32 cellular contexts compared by ENCODE assay signal in genomic region chrX:150017868-150018267, GRCh38.
"Had no signal": no experiment of that assay in that cellular context is flagged by ENCODE, and none has a peak within 500 bp of the region (broad histone marks: within the 10 kb centered on the region; RNA-seq: fewer than 3 reads in every experiment).

No MANE protein-coding gene starts in this region.

- H3K4me1 Mint-ChIP-seq: activated B cell treated with CpG ODN at 0.5 μM for 24 hours; activated CD4-positive, alpha-beta memory T cell treated with anti-CD3 and anti-CD28 coated beads, Interleukin-2, amount 10 ng/mL, durations not matched to agents 7 days and 5 days; activated CD4-positive, alpha-beta T cell treated with anti-CD3 and anti-CD28 coated beads, Interleukin-2, amount 10 ng/mL, durations not matched to agents 24 days and 14 days; central memory CD8-positive, alpha-beta T cell; T-helper 17 cell had no signal

- H3K4me3 Mint-ChIP-seq: activated B cell treated with CpG ODN at 0.5 μM for 24 hours; activated CD4-positive, alpha-beta memory T cell treated with anti-CD3 and anti-CD28 coated beads, Interleukin-2, amount 10 ng/mL, durations not matched to agents 7 days and 5 days; activated CD4-positive, alpha-beta T cell treated with anti-CD3 and anti-CD28 coated beads, Interleukin-2, amount 10 ng/mL, durations not matched to agents 24 days and 14 days; activated naive CD4-positive, alpha-beta T cell treated with anti-CD3 and anti-CD28 coated beads for 36 hours; activated naive CD8-positive, alpha-beta T cell; activated T-cell treated with anti-CD3 and anti-CD28 coated beads, Interleukin-2, amount 50 U/mL, for 24 hours; activated T-helper 1 cell treated with anti-CD3 and anti-CD28 coated beads, Interleukin-12 subunit alpha, Interleukin-12 subunit beta, Interleukin-2, Interleukin-4 antibody, amounts not matched to agents 30 ng/mL and 10 ng/mL and 1 ng/mL, durations not matched to agents 14 hours and 24 hours and 36 hours; central memory CD8-positive, alpha-beta T cell; dendritic cell treated with granulocyte-macrophage colony-stimulating factor and Interleukin-4, amounts not matched to agents 40 ng/mL and 50 ng/mL, for 4 days; endodermal cell; T-helper 17 cell; T-helper 2 cell treated with Interferon-gamma antibody and Interleukin-4, amounts not matched to agents 5 μg/mL and 100 μg/mL, for 36 hours had no signal

- FAIRE-seq: bronchial epithelial cell had no signal

- H3K27ac Mint-ChIP-seq: activated B cell treated with CpG ODN at 0.5 μM for 24 hours; activated CD4-positive, alpha-beta memory T cell treated with anti-CD3 and anti-CD28 coated beads, Interleukin-2, amount 10 ng/mL, durations not matched to agents 7 days and 5 days; activated CD4-positive, alpha-beta T cell treated with anti-CD3 and anti-CD28 coated beads, Interleukin-2, amount 10 ng/mL, durations not matched to agents 24 days and 14 days; activated naive CD4-positive, alpha-beta T cell treated with anti-CD3 and anti-CD28 coated beads for 36 hours; activated naive CD8-positive, alpha-beta T cell; activated T-cell treated with anti-CD3 and anti-CD28 coated beads, Interleukin-2, amount 50 U/mL, for 24 hours; activated T-helper 1 cell treated with anti-CD3 and anti-CD28 coated beads, Interleukin-12 subunit alpha, Interleukin-12 subunit beta, Interleukin-2, Interleukin-4 antibody, amounts not matched to agents 30 ng/mL and 10 ng/mL and 1 ng/mL, durations not matched to agents 14 hours and 24 hours and 36 hours; activated T-helper 2 cell treated with anti-CD3 and anti-CD28 coated beads, Interferon-gamma antibody, Interleukin-2, Interleukin-4, amounts not matched to agents 10 μg/mL and 5 μg/mL and 100 μg/mL, durations not matched to agents 14 hours and 24 hours and 36 hours; dendritic cell treated with granulocyte-macrophage colony-stimulating factor and Interleukin-4, amounts not matched to agents 40 ng/mL and 50 ng/mL, for 4 days; endodermal cell; T-helper 17 cell; T-helper 2 cell treated with Interferon-gamma antibody and Interleukin-4, amounts not matched to agents 5 μg/mL and 100 μg/mL, for 36 hours had no signal

- H3K27me3 Mint-ChIP-seq: activated B cell treated with CpG ODN at 0.5 μM for 24 hours; activated CD4-positive, alpha-beta memory T cell treated with anti-CD3 and anti-CD28 coated beads, Interleukin-2, amount 10 ng/mL, durations not matched to agents 7 days and 5 days; activated CD4-positive, alpha-beta T cell treated with anti-CD3 and anti-CD28 coated beads, Interleukin-2, amount 10 ng/mL, durations not matched to agents 24 days and 14 days; activated naive CD8-positive, alpha-beta T cell; central memory CD8-positive, alpha-beta T cell; dendritic cell treated with granulocyte-macrophage colony-stimulating factor and Interleukin-4, amounts not matched to agents 40 ng/mL and 50 ng/mL, for 4 days; T-helper 17 cell had no signal

- H3K4me1 ChIP-seq: ascending aorta, gastrocnemius medialis had no signal

- H3K27ac ChIP-seq: ascending aorta, brain microvascular endothelial cell, coronary artery, dorsolateral prefrontal cortex, gastrocnemius medialis, heart left ventricle, WERI-Rb-1 had no signal

- ATAC-seq: activated CD4-positive, CD25-positive, alpha-beta regulatory T cell treated with anti-CD3 and anti-CD28 coated beads, Interleukin-2, amount 50 U/mL, for 24 hours; esophagus mucosa; gastrocnemius medialis; heart left ventricle; T-helper 17 cell had no signal

- H3K36me3 ChIP-seq: ascending aorta, brain microvascular endothelial cell, gastrocnemius medialis, heart left ventricle, WERI-Rb-1 had no signal

- H3K4me3 ChIP-seq: ascending aorta, coronary artery, dorsolateral prefrontal cortex, gastrocnemius medialis, heart left ventricle had no signal

- DNase-seq: activated B cell treated with CpG ODN at 0.5 μM for 24 hours; activated CD4-positive, alpha-beta memory T cell treated with anti-CD3 and anti-CD28 coated beads, Interleukin-2, amount 10 ng/mL, durations not matched to agents 7 days and 5 days; activated CD4-positive, alpha-beta T cell treated with anti-CD3 and anti-CD28 coated beads, Interleukin-2, amount 10 ng/mL, durations not matched to agents 24 days and 14 days; activated CD4-positive, alpha-beta T cell treated with anti-CD3 and anti-CD28 coated beads, Interleukin-2, amount 50 U/mL, for 4 hours; activated CD8-positive, alpha-beta memory T cell treated with anti-CD3 and anti-CD28 coated beads, Interleukin-2, amount 50 U/mL, for 48 hours; activated effector memory CD4-positive, alpha-beta T cell treated with anti-CD3 and anti-CD28 coated beads, Interleukin-2, amount 50 U/mL, for 16 hours; activated naive CD4-positive, alpha-beta T cell treated with anti-CD3 and anti-CD28 coated beads for 36 hours; activated T-cell treated with anti-CD3 and anti-CD28 coated beads for 4 hours; activated T-cell treated with anti-CD3 and anti-CD28 coated beads, Interleukin-2, amount 50 U/mL, for 24 hours; brain microvascular endothelial cell; dorsolateral prefrontal cortex; effector memory CD4-positive, alpha-beta T cell; endodermal cell; foreskin fibroblast; gastrocnemius medialis; glutamatergic neuron; heart left ventricle; T-helper 1 cell; T-helper 17 cell; T1000; WERI-Rb-1 had no signal

- H3K9me3 Mint-ChIP-seq: activated B cell treated with CpG ODN at 0.5 μM for 24 hours; activated CD4-positive, alpha-beta memory T cell treated with anti-CD3 and anti-CD28 coated beads, Interleukin-2, amount 10 ng/mL, durations not matched to agents 7 days and 5 days; activated CD4-positive, alpha-beta T cell treated with anti-CD3 and anti-CD28 coated beads, Interleukin-2, amount 10 ng/mL, durations not matched to agents 24 days and 14 days; activated naive CD4-positive, alpha-beta T cell treated with anti-CD3 and anti-CD28 coated beads for 36 hours; activated T-cell treated with anti-CD3 and anti-CD28 coated beads, Interleukin-2, amount 50 U/mL, for 24 hours; activated T-helper 1 cell treated with anti-CD3 and anti-CD28 coated beads, Interleukin-12 subunit alpha, Interleukin-12 subunit beta, Interleukin-2, Interleukin-4 antibody, amounts not matched to agents 30 ng/mL and 10 ng/mL and 1 ng/mL, durations not matched to agents 14 hours and 24 hours and 36 hours; central memory CD8-positive, alpha-beta T cell; dendritic cell treated with granulocyte-macrophage colony-stimulating factor and Interleukin-4, amounts not matched to agents 40 ng/mL and 50 ng/mL, for 4 days; T-helper 2 cell treated with Interferon-gamma antibody and Interleukin-4, amounts not matched to agents 5 μg/mL and 100 μg/mL, for 36 hours had no signal

- H3K27me3 ChIP-seq: ascending aorta, brain microvascular endothelial cell, gastrocnemius medialis, heart left ventricle had no signal

- H3K9me3 ChIP-seq: ascending aorta, gastrocnemius medialis, heart left ventricle had no signal
